In the genomic region with DNA sequence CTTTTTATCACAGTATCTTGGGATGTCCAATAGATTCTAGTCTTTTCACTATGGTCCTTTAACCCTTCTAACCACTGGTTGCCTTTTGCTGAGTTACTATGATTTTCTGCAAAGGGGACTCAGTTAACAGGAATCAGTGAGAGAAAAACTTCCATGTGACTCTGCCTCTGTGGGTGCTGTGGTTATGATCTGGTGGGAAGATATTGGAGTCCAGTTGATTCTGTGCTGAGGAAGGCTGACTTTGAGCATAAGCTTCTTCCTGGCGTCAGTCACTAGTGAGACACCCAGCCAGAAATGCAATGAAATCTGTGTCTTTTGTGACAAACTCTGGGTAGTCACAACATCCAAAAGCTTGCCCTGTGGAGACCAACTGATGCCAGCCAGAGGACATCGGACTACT, we compare ENCODE assay signal across 24 cellular contexts.
DNase-seq lines count a peak whose midpoint lies in the region; ATAC-seq and TF ChIP-seq lines count a peak whose summit lies in the region.
"Had no signal": no experiment of that assay in that cellular context is flagged by ENCODE, and none has a peak within 500 bp of the region (broad histone marks: within the 10 kb centered on the region; RNA-seq: fewer than 3 reads in every experiment).

No MANE protein-coding gene starts in this region.

- in situ Hi-C loops in astrocyte of the spinal cord (cut with HindIII; ENCODE audit: low sequenced_read_pairs), result no loop called here
- in situ Hi-C loops in G401 (cut with HindIII; ENCODE audit: low sequenced_read_pairs), result no loop called here

- H3K9me3 ChIP-seq in DOHH2 (ENCODE audit: control insufficient read depth, insufficient read depth, low read length), result 0 out of 2 replicates have a peak, but pooled peaks cover 3% of the 10 kb centered on the region
- H3K9me3 ChIP-seq: BE2C had no signal

- H3K4me3 ChIP-seq in DOHH2 (ENCODE audit: low read length), result no peak overlapping the region
- H3K4me3 ChIP-seq in astrocyte of the spinal cord (ENCODE audit: low read depth, low read length), result no peak overlapping the region
- H3K4me3 ChIP-seq: PC-9 had no signal

- no peaks in the 10 kb centered on the region for H3K27me3 Mint-ChIP-seq in activated T-helper 1 cell treated with anti-CD3 and anti-CD28 coated beads, Interleukin-12 subunit alpha, Interleukin-12 subunit beta, Interleukin-2, Interleukin-4 antibody, amounts not matched to agents 30 ng/mL and 10 ng/mL and 1 ng/mL, durations not matched to agents 14 hours and 24 hours and 36 hours (ENCODE audit: insufficient read depth)
- H3K27me3 Mint-ChIP-seq: CD4-positive, alpha-beta T cell had no signal

- H3K4me1 ChIP-seq in DOHH2 (ENCODE audit: control insufficient read depth, low read length), result peaks cover 20% of the 10 kb centered on the region
- H3K4me1 ChIP-seq: BE2C had no signal

- no peaks in the 10 kb centered on the region for H3F3A ChIP-seq in DOHH2 (ENCODE audit: control insufficient read depth, insufficient read depth)

- H3K4me2 ChIP-seq in DOHH2 (ENCODE audit: low read length), result peak overlapping the region; percentile 13
- H3K4me2 ChIP-seq: KMS-11, PC-9 had no signal

- DNase-seq in AG08395 (ENCODE audit: low spot score) (peak; percentile 9), OCI-M1 (lab: John Stamatoyannopoulos, UW) (peak; percentile 59), astrocyte of the spinal cord (ENCODE audit: low read depth, low spot score) (peak; percentile 16), G401 (ENCODE audit: low spot score) (no peak), NCI-H2227 (lab: John Stamatoyannopoulos, UW; ENCODE audit: unreplicated experiment) (no peak)
- no peak for DNase-seq in activated T-helper 1 cell treated with anti-CD3 and anti-CD28 coated beads, Interleukin-12 subunit alpha, Interleukin-12 subunit beta, Interleukin-2, Interleukin-4 antibody, amounts not matched to agents 30 ng/mL and 10 ng/mL and 1 ng/mL, durations not matched to agents 14 hours and 24 hours and 36 hours (ENCODE audit: low spot score)
- DNase-seq: 8988T; BE2C; CD4-positive, alpha-beta T cell; COR-L47; DMS 273 treated with DMSO at 0.1 percent for 48 hours; DMS79 treated with DMSO at 0.1 percent for 48 hours; GDM1; NCI-H1694 treated with DMSO at 0.1 percent for 48 hours; NCI-H2081 treated with DMSO at 0.1 percent for 48 hours; NCI-H2171 treated with DMSO at 0.1 percent for 48 hours; NCI-H446; NCI-H526; PC-9; SIG-M5 had no signal

- H4K20me1 ChIP-seq in DOHH2 (ENCODE audit: control insufficient read depth, insufficient read depth, low read depth, low read length), result no peaks in the 10 kb centered on the region

- no peak overlapping the region for H3K4me3 Mint-ChIP-seq in activated T-helper 1 cell treated with anti-CD3 and anti-CD28 coated beads, Interleukin-12 subunit alpha, Interleukin-12 subunit beta, Interleukin-2, Interleukin-4 antibody, amounts not matched to agents 30 ng/mL and 10 ng/mL and 1 ng/mL, durations not matched to agents 14 hours and 24 hours and 36 hours
- H3K4me3 Mint-ChIP-seq: CD4-positive, alpha-beta T cell had no signal

- no peaks in the 10 kb centered on the region for H3K4me1 Mint-ChIP-seq in activated T-helper 1 cell treated with anti-CD3 and anti-CD28 coated beads, Interleukin-12 subunit alpha, Interleukin-12 subunit beta, Interleukin-2, Interleukin-4 antibody, amounts not matched to agents 30 ng/mL and 10 ng/mL and 1 ng/mL, durations not matched to agents 14 hours and 24 hours and 36 hours (ENCODE audit: low read depth)

- no peak overlapping the region for H3K27ac Mint-ChIP-seq in activated T-helper 1 cell treated with anti-CD3 and anti-CD28 coated beads, Interleukin-12 subunit alpha, Interleukin-12 subunit beta, Interleukin-2, Interleukin-4 antibody, amounts not matched to agents 30 ng/mL and 10 ng/mL and 1 ng/mL, durations not matched to agents 14 hours and 24 hours and 36 hours
- H3K27ac Mint-ChIP-seq: CD4-positive, alpha-beta T cell had no signal

- ATAC-seq in GM21367 (IDR thresholded peaks at IDR 0.05; ENCODE audit: unreplicated experiment), result no peak

- TF ChIP-seq CTCF in DOHH2 (IDR thresholded peaks at IDR 0.05; ENCODE audit: low read depth, low read length, poor library complexity, severe bottlenecking) (no peak), astrocyte of the spinal cord (IDR thresholded peaks at IDR 0.05; ENCODE audit: low read depth, low read length) (no peak)

- no peaks in the 10 kb centered on the region for H3K27me3 ChIP-seq in DOHH2 (ENCODE audit: control insufficient read depth, low read length)
- H3K27me3 ChIP-seq: BE2C had no signal

- no peaks in the 10 kb centered on the region for H3K9me3 Mint-ChIP-seq in activated T-helper 1 cell treated with anti-CD3 and anti-CD28 coated beads, Interleukin-12 subunit alpha, Interleukin-12 subunit beta, Interleukin-2, Interleukin-4 antibody, amounts not matched to agents 30 ng/mL and 10 ng/mL and 1 ng/mL, durations not matched to agents 14 hours and 24 hours and 36 hours
- H3K9me3 Mint-ChIP-seq: CD4-positive, alpha-beta T cell had no signal

- H3K9me2 ChIP-seq in DOHH2 (replicated peaks; ENCODE audit: control insufficient read depth, low read length), result no peaks in the 10 kb centered on the region

- H3K36me3 Mint-ChIP-seq in activated T-helper 1 cell treated with anti-CD3 and anti-CD28 coated beads, Interleukin-12 subunit alpha, Interleukin-12 subunit beta, Interleukin-2, Interleukin-4 antibody, amounts not matched to agents 30 ng/mL and 10 ng/mL and 1 ng/mL, durations not matched to agents 14 hours and 24 hours and 36 hours (ENCODE audit: low read depth), result no peaks in the 10 kb centered on the region

- intact Hi-C loops in activated T-helper 1 cell treated with anti-CD3 and anti-CD28 coated beads, Interleukin-12 subunit alpha, Interleukin-12 subunit beta, Interleukin-2, Interleukin-4 antibody, amounts not matched to agents 30 ng/mL and 10 ng/mL and 1 ng/mL, durations not matched to agents 14 hours and 24 hours and 36 hours (cut with micrococcal nuclease), result no loop called here

- H3K79me2 ChIP-seq in DOHH2 (ENCODE audit: control insufficient read depth, low read length), result no peaks in the 10 kb centered on the region

- H3K36me3 ChIP-seq in DOHH2 (ENCODE audit: control insufficient read depth, low read length), result no peaks in the 10 kb centered on the region
- H3K36me3 ChIP-seq: BE2C had no signal

- no peak overlapping the region for H3K27ac ChIP-seq in DOHH2 (ENCODE audit: low read depth, low read length)
- H3K27ac ChIP-seq: KMS-11, PC-9, RWPE1 had no signal

Comparison
In these comparisons a context has a peak if more than half of its experiments do, and no peak if none do; other contexts are left out.
1. DNase-seq: peak in AG08395 (single experiment), OCI-M1 (single experiment) and astrocyte of the spinal cord (single experiment); none in G401 (single experiment), NCI-H2227 (single experiment) and activated T-helper 1 cell treated with anti-CD3 and anti-CD28 coated beads, Interleukin-12 subunit alpha, Interleukin-12 subunit beta, Interleukin-2, Interleukin-4 antibody, amounts not matched to agents 30 ng/mL and 10 ng/mL and 1 ng/mL, durations not matched to agents 14 hours and 24 hours and 36 hours (single experiment).